Comparison of ENCODE assay signal across 28 cellular contexts in the genomic region with DNA sequence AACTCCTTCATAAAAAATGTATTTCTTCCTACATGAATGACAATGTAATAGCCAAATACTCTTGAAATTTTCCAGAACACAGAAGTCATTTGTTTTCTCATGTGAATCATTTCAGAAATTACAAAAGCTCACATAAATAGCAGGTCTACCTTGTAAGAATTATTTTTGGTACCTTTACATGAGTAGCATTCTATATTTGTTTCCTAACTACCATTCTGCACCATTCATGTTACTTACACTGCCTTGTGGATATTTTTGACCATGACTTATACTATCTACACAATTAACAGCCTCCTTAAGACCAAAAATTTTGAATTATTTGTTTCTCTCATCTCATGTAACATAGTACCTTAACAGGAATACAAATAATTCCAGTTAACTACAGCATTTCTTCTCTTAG.
"Had no signal": no experiment of that assay in that cellular context is flagged by ENCODE, and none has a peak within 500 bp of the region (broad histone marks: within the 10 kb centered on the region; RNA-seq: fewer than 3 reads in every experiment).

No MANE protein-coding gene starts in this region.

- H3K36me3 ChIP-seq: lower lobe of right lung, ovary, tibial nerve, uterus had no signal

- ATAC-seq: left cardiac atrium; left lobe of liver; lower lobe of right lung; natural killer cell; right cardiac atrium; sciatic nerve; stimulated activated memory B cell treated with anti-CD40 and anti-IgM and Interleukin-4, amounts not matched to agents 10 μg/mL and 1 μg/mL and 100 μg/mL, for 72 hours; stimulated activated naive CD8-positive, alpha-beta T cell treated with anti-CD3 and anti-CD28 coated beads, Interleukin-15, amount 100 ng/mL, for 72 hours had no signal

- H3K4me3 Mint-ChIP-seq: naive B cell; natural killer cell; nephron progenitor cell; stimulated activated memory B cell treated with anti-CD40 and anti-IgM and Interleukin-4, amounts not matched to agents 10 μg/mL and 1 μg/mL and 100 μg/mL, for 72 hours; stimulated activated naive CD8-positive, alpha-beta T cell treated with anti-CD3 and anti-CD28 coated beads, Interleukin-15, amount 100 ng/mL, for 72 hours had no signal

- H3K9me3 ChIP-seq: lower lobe of right lung, ovary, tibial nerve, uterus had no signal

- H3K36me3 Mint-ChIP-seq: naive B cell; natural killer cell; stimulated activated memory B cell treated with anti-CD40 and anti-IgM and Interleukin-4, amounts not matched to agents 10 μg/mL and 1 μg/mL and 100 μg/mL, for 72 hours; type B pancreatic cell had no signal

- H3K27ac ChIP-seq: lower lobe of right lung, ovary, tibial nerve, uterus had no signal

- DNase-seq: hippocampal formation; kidney glomerular epithelial cell; left cardiac atrium; lower lobe of right lung; mammary epithelial cell; mesenchymal stem cell; naive B cell; natural killer cell; nephron progenitor cell; ovary; retina; right cardiac atrium; small intestine; stimulated activated CD4-positive, alpha-beta T cell treated with anti-CD3 and anti-CD28 coated beads, Interleukin-1b, Interleukin-23, amount 100 ng/mL, for 48 hours; stimulated activated CD4-positive, alpha-beta T cell treated with anti-CD3 and anti-CD28 coated beads, Interleukin-2, amount 100 ng/mL, for 48 hours; stimulated activated CD4-positive, alpha-beta T cell treated with anti-CD3 and anti-CD28 coated beads, Interleukin-4, amount 100 ng/mL, for 4 hours; stimulated activated CD8-positive, alpha-beta memory T cell treated with anti-CD3 and anti-CD28 coated beads, Interleukin-4, amount 100 ng/mL, for 48 hours; stimulated activated naive CD4-positive, alpha-beta T cell treated with Interleukin-2 at 50 U/mL for 16 hours; stimulated activated naive CD8-positive, alpha-beta T cell treated with anti-CD3 and anti-CD28 coated beads, Interleukin-15, amount 100 ng/mL, for 72 hours; substantia nigra; uterus had no signal

- FAIRE-seq: keratinocyte, small intestine had no signal

- H3K27me3 ChIP-seq: ovary, tibial nerve, uterus had no signal

- H3K27me3 Mint-ChIP-seq: naive B cell, progenitor cell of endocrine pancreas, type B pancreatic cell had no signal

- H3K4me1 ChIP-seq: lower lobe of right lung, uterus had no signal

- H3K9me3 Mint-ChIP-seq: naive B cell; natural killer cell; nephron progenitor cell; stimulated activated memory B cell treated with anti-CD40 and anti-IgM and Interleukin-4, amounts not matched to agents 10 μg/mL and 1 μg/mL and 100 μg/mL, for 72 hours; stimulated activated naive CD8-positive, alpha-beta T cell treated with anti-CD3 and anti-CD28 coated beads, Interleukin-15, amount 100 ng/mL, for 72 hours; type B pancreatic cell had no signal

- H3K27ac Mint-ChIP-seq: natural killer cell; nephron progenitor cell; progenitor cell of endocrine pancreas; stimulated activated memory B cell treated with anti-CD40 and anti-IgM and Interleukin-4, amounts not matched to agents 10 μg/mL and 1 μg/mL and 100 μg/mL, for 72 hours; stimulated activated naive CD8-positive, alpha-beta T cell treated with anti-CD3 and anti-CD28 coated beads, Interleukin-15, amount 100 ng/mL, for 72 hours had no signal

- H3K4me3 ChIP-seq: lower lobe of right lung, ovary, tibial nerve, uterus had no signal
